Comparison of ENCODE assay signal across 14 cellular contexts in the genomic region with DNA sequence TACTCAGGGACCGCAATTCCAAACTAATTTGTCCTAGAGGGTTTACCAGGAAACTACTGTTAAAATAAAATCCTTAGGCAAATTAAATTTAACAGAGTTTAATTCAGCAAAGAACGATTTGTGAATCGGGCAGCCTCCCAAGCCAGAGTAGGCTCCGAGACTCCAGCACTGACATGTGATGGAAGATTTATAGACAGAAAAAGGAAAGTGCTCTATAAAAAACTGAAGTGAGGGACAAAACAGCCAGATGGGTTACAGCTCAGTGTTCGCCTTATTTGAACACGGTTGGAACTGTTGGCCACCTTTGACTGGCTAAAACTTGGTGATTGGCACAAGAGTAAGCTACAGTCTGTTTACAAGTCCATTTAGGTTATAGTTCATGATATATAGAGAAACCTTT.
A peak's percentile ranks its signal among the peaks of the same experiment; 100 is the strongest.
DNase-seq lines count a peak whose midpoint lies in the region; TF ChIP-seq lines count a peak whose summit lies in the region.
"Had no signal": no experiment of that assay in that cellular context is flagged by ENCODE, and none has a peak within 500 bp of the region (broad histone marks: within the 10 kb centered on the region; RNA-seq: fewer than 3 reads in every experiment).

No MANE protein-coding gene starts in this region.

- TF ChIP-seq CTCF in LNCaP clone FGC (IDR thresholded peaks at IDR 0.05; ENCODE audit: control insufficient read depth, extremely low read depth, insufficient read depth) = no peak

- no peak overlapping the region for H3K4me3 ChIP-seq in LNCaP clone FGC (ENCODE audit: low read depth, low read length)
- H3K4me3 ChIP-seq: A549 had no signal

- POLR2A ChIA-PET in HEK293T (lab: Yijun Ruan, JAX) = interaction anchor here (1.1 kb wide), 1 partner anchor 37 kb away, joined by 3 read pairs; no protein-coding TSS in a partner anchor

- CTCF ChIA-PET in HEK293T (lab: Yijun Ruan, JAX) = interaction anchor here (0.5 to 1.4 kb wide), 2 partner anchors 93 to 151 kb away, joined by 3 to 4 read pairs; no protein-coding TSS in a partner anchor

- DNase-seq in HEK293T (ENCODE audit: extremely low spot score) = no peak
- peak; percentile 43 for DNase-seq in LNCaP clone FGC (ENCODE audit: low read depth)
- peak; percentile 87 for DNase-seq in NCI-H446 treated with DMSO at 0.1 percent for 48 hours (lab: John Stamatoyannopoulos, UW)
- DNase-seq in inferior parietal cortex (ENCODE audit: extremely low spot score) = peak; percentile 28
- DNase-seq in Kasumi-1 (lab: John Stamatoyannopoulos, UW) = no peak
- DNase-seq in NCI-H2107 (lab: John Stamatoyannopoulos, UW) = no peak
- DNase-seq: BE2C; CD4-positive, alpha-beta memory T cell; DND-41; GDM1; GOT3; H9; HFFc6 had no signal

TF ChIP-seq in HEK293T, 16 proteins besides CTCF, POLR2A, EP300 and RAD21:
- TF ChIP-seq SP1 (IDR thresholded peaks at IDR 0.05) (no peak), PKNOX1 (IDR thresholded peaks at IDR 0.05) (peak; percentile 88)

Comparison
In these comparisons a context has a peak if more than half of its experiments do, and no peak if none do; other contexts are left out.
1. DNase-seq: peak in LNCaP clone FGC (single experiment), NCI-H446 treated with DMSO at 0.1 percent for 48 hours (single experiment) and inferior parietal cortex (single experiment); none in HEK293T (single experiment), Kasumi-1 (0 of 2) and NCI-H2107 (single experiment).